14 cellular contexts compared by ENCODE assay signal in genomic region chr20:45012682-45013302, GRCh38. TPM values are rescaled to one million over a fixed set of nuclear protein-coding genes. Genes with fewer than 3 reads are reported as not detected.
A peak's percentile ranks its signal among the peaks of the same experiment; 100 is the strongest.
DNase-seq lines count a peak whose midpoint lies in the region; ATAC-seq and TF ChIP-seq lines count a peak whose summit lies in the region.
"Had no signal": no experiment of that assay in that cellular context is flagged by ENCODE, and none has a peak within 500 bp of the region (broad histone marks: within the 10 kb centered on the region; RNA-seq: fewer than 3 reads in every experiment).

No MANE protein-coding gene starts in this region.

- no peak for ATAC-seq in GM18907 (IDR thresholded peaks at IDR 0.05; ENCODE audit: unreplicated experiment)
- no peak for ATAC-seq in lower lobe of right lung
- ATAC-seq: stimulated activated naive CD8-positive, alpha-beta T cell treated with anti-CD3 and anti-CD28 coated beads, Interleukin-15, amount 100 ng/mL, for 72 hours had no signal

- H2AFZ ChIP-seq in GM23248 (no peak overlapping the region), smooth muscle cell (ENCODE audit: low read depth) (no peak overlapping the region)
- H2AFZ ChIP-seq: hepatocyte, neural progenitor cell had no signal

- peak; percentile 76 for DNase-seq in GM23248
- peak; percentile 53 for DNase-seq in RWPE1 (ENCODE audit: low spot score)
- DNase-seq in fibroblast of gingiva (ENCODE audit: low read depth) = peak; percentile 20
- no peak for DNase-seq in smooth muscle cell (lab: John Stamatoyannopoulos, UW; ENCODE audit: unreplicated experiment)
- no peak for DNase-seq in NK-92 treated with Interleukin-12 subunit alpha and Interleukin-12 subunit beta, amount 100 ng/mL, for 24 hours (lab: John Stamatoyannopoulos, UW)
- no peak for DNase-seq in lower lobe of right lung
- DNase-seq: activated CD4-positive, alpha-beta T cell treated with anti-CD3 and anti-CD28 coated beads, Interleukin-2, amount 50 U/mL, for 48 hours; activated gamma-delta T cell; endodermal cell; NCI-H1105 treated with DMSO at 0.1 percent for 48 hours; stimulated activated naive CD8-positive, alpha-beta T cell treated with anti-CD3 and anti-CD28 coated beads, Interleukin-15, amount 100 ng/mL, for 72 hours had no signal

- H3K27me3 ChIP-seq in GM23248 (replicated peaks; ENCODE audit: insufficient read depth) = no peaks in the 10 kb centered on the region
- H3K27me3 ChIP-seq in smooth muscle cell (ENCODE audit: low read depth) = no peaks in the 10 kb centered on the region
- H3K27me3 ChIP-seq in lower lobe of right lung (ENCODE audit: low read depth) = no peaks in the 10 kb centered on the region
- H3K27me3 ChIP-seq: hepatocyte, neural progenitor cell had no signal

- H3K4me1 ChIP-seq in GM23248 (ENCODE audit: insufficient read depth) = peaks cover 89% of the 10 kb centered on the region
- H3K4me1 ChIP-seq in smooth muscle cell (ENCODE audit: low read depth) = peaks cover 13% of the 10 kb centered on the region
- H3K4me1 ChIP-seq in lower lobe of right lung = no peaks in the 10 kb centered on the region
- H3K4me1 ChIP-seq: neural progenitor cell had no signal

- H3K9me3 ChIP-seq in GM23248 (ENCODE audit: low read depth) (no peaks in the 10 kb centered on the region), smooth muscle cell (replicated peaks; ENCODE audit: low read depth) (no peaks in the 10 kb centered on the region), lower lobe of right lung (no peaks in the 10 kb centered on the region)

- peaks cover 7% of the 10 kb centered on the region; the same call in 1 of the 2 replicates for H3K36me3 ChIP-seq in GM23248 (ENCODE audit: low read depth)
- H3K36me3 ChIP-seq in smooth muscle cell (ENCODE audit: low read depth) = no peaks in the 10 kb centered on the region
- H3K36me3 ChIP-seq in lower lobe of right lung = peaks cover 60% of the 10 kb centered on the region

- H3K9ac ChIP-seq in GM23248 = no peak overlapping the region
- no peak overlapping the region for H3K9ac ChIP-seq in smooth muscle cell (ENCODE audit: low read depth)
- H3K9ac ChIP-seq: neural progenitor cell had no signal

- H3K4me3 ChIP-seq in GM23248 (peak overlapping the region; percentile 13; the same call in 1 of the 2 replicates), smooth muscle cell (no peak overlapping the region), lower lobe of right lung (no peak overlapping the region)
- H3K4me3 ChIP-seq: hepatocyte, neural progenitor cell had no signal

- intact Hi-C loops in lower lobe of right lung (cut with DNase I) = no loop called here

- H3K4me2 ChIP-seq in GM23248 (ENCODE audit: unreplicated experiment) = peak overlapping the region; percentile 34
- H3K4me2 ChIP-seq in smooth muscle cell = peak overlapping the region; percentile 12
- H3K4me2 ChIP-seq: hepatocyte, neural progenitor cell had no signal

- in situ Hi-C loops in GM23248 (cut with MboI) = loop anchor here (10.0 to 25.0 kb wide), 2 partner anchors 82 to 775 kb away; partner anchors contain the start of genes DNTTIP1 and WFDC3

- H3K27ac ChIP-seq in GM23248 (peak overlapping the region; percentile 67), RWPE1 (peak overlapping the region; percentile 29; the same call in 1 of the 2 replicates), smooth muscle cell (ENCODE audit: low read depth) (no peak overlapping the region), lower lobe of right lung (no peak overlapping the region)
- H3K27ac ChIP-seq: hepatocyte, neural progenitor cell had no signal

- POLR2A ChIA-PET in RWPE1 (lab: Yijun Ruan, JAX; ENCODE audit: low non-redundant PET) = interaction anchor here (0.7 kb wide), 1 partner anchor 915 kb away, joined by 6 read pairs; no protein-coding TSS in a partner anchor

- 43% methylated on average over 3 of the region's 3 CpGs for WGBS in GM23248 (ENCODE audit: low coverage in 1 of 2, low lambda C conversion rate in 2 of 2, missing lambda C conversion rate in 2 of 2), 2 experiments
- WGBS in smooth muscle cell (ENCODE audit: low lambda C conversion rate) = 35% methylated on average over 3 of the region's 3 CpGs

- CTCF ChIA-PET in RWPE1 (lab: Yijun Ruan, JAX) = interaction anchor here (0.6 to 4.2 kb wide), 7 partner anchors 16 to 1618 kb away, joined by 3 to 49 read pairs (median 7); no protein-coding TSS in a partner anchor

- H3F3A ChIP-seq in GM23248 (ENCODE audit: insufficient read depth) = peaks cover 92% of the 10 kb centered on the region
- H3F3A ChIP-seq in smooth muscle cell (ENCODE audit: low read depth) = peaks cover 21% of the 10 kb centered on the region

- no peaks in the 10 kb centered on the region for H3K9me2 ChIP-seq in GM23248 (ENCODE audit: insufficient read depth)

- TF ChIP-seq CTCF in RWPE1 (conservative IDR thresholded peaks at IDR 0.05; ENCODE audit: low read depth) (no peak), smooth muscle cell (IDR thresholded peaks at IDR 0.05; ENCODE audit: borderline replicate concordance, insufficient read depth, poor library complexity, severe bottlenecking) (no peak), lower lobe of right lung (IDR thresholded peaks at IDR 0.05) (no peak)

- H3K79me2 ChIP-seq in GM23248 (ENCODE audit: insufficient read depth) (0 out of 2 replicates have a peak, but pooled peaks cover 4% of the 10 kb centered on the region), smooth muscle cell (ENCODE audit: low read depth) (no peaks in the 10 kb centered on the region)

- H4K20me1 ChIP-seq in GM23248 (ENCODE audit: insufficient read depth) (no peaks in the 10 kb centered on the region), smooth muscle cell (ENCODE audit: low read depth) (peaks cover 13% of the 10 kb centered on the region)

RNA-seq across cellular contexts. Expression of gene STK4, which starts 46.5 kb away (rescaled TPM):
- 21.9 and 30.4 TPM in 2 replicates for total RNA-seq in GM23248 (2014; rRNA removed; shearing (Covaris generic))
- polyA plus RNA-seq in GM23248 (2016; fragmentation: Nextera tagmentation; extraction: Ambion mirVana) (33.4 and 35.1 TPM in 2 replicates), smooth muscle cell (16.8 and 24.8 TPM in 2 replicates)
- total RNA-seq in smooth muscle cell (24.2 and 33.5 TPM in 2 replicates), lower lobe of right lung (73.4 TPM)

RNA-seq across cellular contexts. Expression of gene TOMM34, which starts 52.6 kb away (rescaled TPM):
- 53.0 and 63.8 TPM in 2 replicates for total RNA-seq in GM23248 (2014; rRNA removed; shearing (Covaris generic))
- polyA plus RNA-seq in GM23248 (2016; fragmentation: Nextera tagmentation; extraction: Ambion mirVana) = 63.4 and 69.9 TPM in 2 replicates
- 24.4 and 34.9 TPM in 2 replicates for total RNA-seq in smooth muscle cell
- 27.2 and 50.0 TPM in 2 replicates for polyA plus RNA-seq in smooth muscle cell
- total RNA-seq in lower lobe of right lung = 12.8 TPM

Comparison
In these comparisons a context has a peak if more than half of its experiments do, and no peak if none do; other contexts are left out.
1. DNase-seq: peak in GM23248 (single experiment), RWPE1 (single experiment) and fibroblast of gingiva (single experiment); none in smooth muscle cell (single experiment), NK-92 treated with Interleukin-12 subunit alpha and Interleukin-12 subunit beta, amount 100 ng/mL, for 24 hours (single experiment) and lower lobe of right lung (single experiment).
2. H3K27ac ChIP-seq: peak in GM23248 (single experiment) and RWPE1 (single experiment); none in smooth muscle cell (single experiment) and lower lobe of right lung (single experiment).